ENCODE assay signal across 20 cellular contexts in the genomic region with DNA sequence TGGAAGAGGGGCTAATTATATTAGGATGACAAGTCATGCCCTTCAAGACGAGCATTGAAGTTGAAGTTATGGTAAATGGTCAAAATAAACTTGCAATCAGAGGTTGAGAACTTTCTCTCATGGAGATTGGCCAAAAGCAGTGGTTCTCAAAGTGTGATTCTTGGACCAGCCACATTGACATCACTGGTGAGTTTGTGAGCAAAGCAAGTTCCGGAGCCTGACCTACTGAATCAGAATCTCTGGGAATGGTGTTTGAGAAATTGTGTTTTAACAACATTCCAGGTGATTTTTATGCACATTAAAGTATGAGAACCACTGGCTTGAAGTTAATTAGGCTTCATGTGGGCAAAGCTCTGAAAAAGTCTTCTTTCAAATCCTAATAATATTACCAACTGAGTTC.
DNase-seq lines count a peak whose midpoint lies in the region; ATAC-seq, FAIRE-seq and TF ChIP-seq lines count a peak whose summit lies in the region.
"Had no signal": no experiment of that assay in that cellular context is flagged by ENCODE, and none has a peak within 500 bp of the region (broad histone marks: within the 10 kb centered on the region; RNA-seq: fewer than 3 reads in every experiment).

No MANE protein-coding gene starts in this region.

- POLR2A ChIA-PET in HepG2 (lab: Yijun Ruan, JAX) (no interaction called here), A673 (lab: Charles Lee; ENCODE audit: low non-redundant PET) (no interaction called here)

- in situ Hi-C loops in HepG2 (cut with HindIII; ENCODE audit: extremely low pct_ligation_motif_present, low pct_unique_long_range_greater_than_20kb) = no loop called here

- H3K4me1 ChIP-seq in right lobe of liver (peaks cover 0 to 47% (median 16%) of the 10 kb centered on the region in 4 donors), HepG2 (ENCODE audit: insufficient read depth, low read length) (no peaks in the 10 kb centered on the region), neural progenitor cell (peaks cover 13% of the 10 kb centered on the region), A673 (ENCODE audit: insufficient read depth, low read length, poor library complexity, severe bottlenecking) (peaks cover 12% of the 10 kb centered on the region)
- H3K4me1 ChIP-seq: Caco-2 had no signal

- H3K36me3 Mint-ChIP-seq in neural progenitor cell = no peaks in the 10 kb centered on the region

- H3K27ac Mint-ChIP-seq in neural progenitor cell = peak overlapping the region; percentile 32
- H3K27ac Mint-ChIP-seq: B cell had no signal

- FAIRE-seq in HepG2 (lab: Jason Lieb, UNC) = no peak
- FAIRE-seq: GM19239 had no signal

- H3K4me3 ChIP-seq in right lobe of liver (no peak overlapping the region), HepG2 (replicated peaks in 1 of 3; ENCODE audit: insufficient read depth in 1 of 3, low read depth in 2 of 3, low read length in 3 of 3) (no peak overlapping the region), fibroblast of the aortic adventitia (ENCODE audit: low read depth, low read length) (no peak overlapping the region), neural progenitor cell (no peak overlapping the region), A673 (ENCODE audit: low read depth, low read length, poor library complexity, severe bottlenecking) (no peak overlapping the region)

- H3K4me3 Mint-ChIP-seq in neural progenitor cell = no peak overlapping the region
- H3K4me3 Mint-ChIP-seq: B cell had no signal

- H3K79me2 ChIP-seq in HepG2 (ENCODE audit: insufficient read depth, low read length) (no peaks in the 10 kb centered on the region), neural progenitor cell (ENCODE audit: low read depth) (no peaks in the 10 kb centered on the region)

- H2AFZ ChIP-seq in HepG2 (ENCODE audit: low read length) (no peak overlapping the region), neural progenitor cell (replicated peaks) (no peak overlapping the region)

- no peak overlapping the region for H3K4me2 ChIP-seq in HepG2 (ENCODE audit: low read depth, low read length)
- no peak overlapping the region for H3K4me2 ChIP-seq in neural progenitor cell

- 33% methylated on average over 2 of the region's 2 CpGs for WGBS in right lobe of liver (ENCODE audit: insufficient coverage, low coverage, low lambda C conversion rate, missing lambda C conversion rate)
- 38% methylated on average over 2 of the region's 2 CpGs for WGBS in HepG2 (ENCODE audit: low lambda C conversion rate)

- H3K27ac ChIP-seq in right lobe of liver (peak overlapping the region; percentile 1 to 73 (median 45)), HepG2 (ENCODE audit: extremely low read length, insufficient read depth, low read length) (no peak overlapping the region), neural progenitor cell (no peak overlapping the region), A673 (ENCODE audit: low read depth, low read length, poor library complexity, severe bottlenecking) (no peak overlapping the region)
- H3K27ac ChIP-seq: 22Rv1 had no signal

- no peaks in the 10 kb centered on the region for H4K20me1 ChIP-seq in HepG2 (ENCODE audit: insufficient read depth, low read length)
- H4K20me1 ChIP-seq in neural progenitor cell (ENCODE audit: low read depth) = no peaks in the 10 kb centered on the region

- no peak for TF ChIP-seq RAD21 in HepG2 (CRISPR knock-in tag; IDR thresholded peaks at IDR 0.05)

- ATAC-seq in right lobe of liver = peak in 3 of 4 donors; percentile 14 to 65 (median 24)
- no peak for ATAC-seq in HepG2
- ATAC-seq in GM18873 (IDR thresholded peaks at IDR 0.05; ENCODE audit: low FRiP score, unreplicated experiment) = no peak

- H3K36me3 ChIP-seq in right lobe of liver = no peaks in the 10 kb centered on the region
- no peaks in the 10 kb centered on the region for H3K36me3 ChIP-seq in HepG2 (replicated peaks in 1 of 2; ENCODE audit: control insufficient read depth in 1 of 2, insufficient read depth in 2 of 2, low read length in 2 of 2)
- no peaks in the 10 kb centered on the region for H3K36me3 ChIP-seq in neural progenitor cell
- H3K36me3 ChIP-seq in A673 (ENCODE audit: insufficient read depth, low read length, poor library complexity, severe bottlenecking) = no peaks in the 10 kb centered on the region

- H3K4me1 Mint-ChIP-seq in neural progenitor cell = peaks cover 70% of the 10 kb centered on the region
- H3K4me1 Mint-ChIP-seq: B cell had no signal

- CTCF ChIA-PET in HepG2 (lab: Yijun Ruan, JAX; ENCODE audit: low intra/inter-chr PET ratio, low total read pairs) (no interaction called here), A673 (lab: Charles Lee) (no interaction called here)

- no peaks in the 10 kb centered on the region for H3K9me3 ChIP-seq in right lobe of liver
- H3K9me3 ChIP-seq in HepG2 (ENCODE audit: low read length) = no peaks in the 10 kb centered on the region
- H3K9me3 ChIP-seq in neural progenitor cell (ENCODE audit: low read depth) = no peaks in the 10 kb centered on the region
- no peaks in the 10 kb centered on the region for H3K9me3 ChIP-seq in A673 (ENCODE audit: low read depth, low read length, poor library complexity, severe bottlenecking)
- H3K9me3 ChIP-seq: Caco-2 had no signal

- BruUV-seq in HepG2 (replicated peaks; lab: Mats Ljungman, UMichigan) (no TSS peak), A673 (replicated peaks; lab: Mats Ljungman, UMichigan) (no TSS peak)

- TF ChIP-seq EP300 in HepG2 (IDR thresholded peaks at IDR 0.05; ENCODE audit: low read depth in 2 of 2, low read length in 2 of 2) = no peak
- no peak for TF ChIP-seq EP300 in HepG2 (CRISPR knock-in tag; IDR thresholded peaks at IDR 0.05; ENCODE audit: borderline replicate concordance)

- TF ChIP-seq POLR2A in right lobe of liver (IDR thresholded peaks at IDR 0.05) (no peak), HepG2 (IDR thresholded peaks at IDR 0.05; ENCODE audit: insufficient read depth in 1 of 2, low read depth in 2 of 2, low read length in 2 of 2) (no peak)

- H3K9ac ChIP-seq in HepG2 (ENCODE audit: insufficient read depth, low read depth, low read length) = no peak overlapping the region
- no peak overlapping the region for H3K9ac ChIP-seq in neural progenitor cell

- H3K27me3 ChIP-seq in right lobe of liver = no peaks in the 10 kb centered on the region
- no peaks in the 10 kb centered on the region for H3K27me3 ChIP-seq in HepG2 (ENCODE audit: control insufficient read depth in 1 of 2, insufficient read depth in 2 of 2, low read length in 2 of 2)
- H3K27me3 ChIP-seq in neural progenitor cell = no peaks in the 10 kb centered on the region
- no peaks in the 10 kb centered on the region for H3K27me3 ChIP-seq in A673 (replicated peaks; ENCODE audit: insufficient read depth, low read depth, low read length, poor library complexity)

- DNase-seq in right lobe of liver = no peak
- no peak for DNase-seq in HepG2 (ENCODE audit: low spot score)
- DNase-seq in fibroblast of the aortic adventitia (ENCODE audit: low read depth) = peak; percentile 4
- DNase-seq in neural progenitor cell (ENCODE audit: low spot score) = no peak
- no peak for DNase-seq in germinal center (ENCODE audit: low spot score)
- no peak for DNase-seq in A673 (ENCODE audit: low spot score)
- DNase-seq in NCI-H2029 treated with DMSO at 0.1 percent for 48 hours (lab: John Stamatoyannopoulos, UW) = no peak
- DNase-seq: Caco-2, DMS153, GDM1, HCEC 1CT, MM.1S, NCI-H1092, NCI-H1436 treated with DMSO at 0.1 percent for 48 hours, NCI-H2029, NCI-H2171 had no signal

- TF ChIP-seq CTCF in right lobe of liver (IDR thresholded peaks at IDR 0.05) (no peak), HepG2 (CRISPR knock-in tag; IDR thresholded peaks at IDR 0.05) (no peak), fibroblast of the aortic adventitia (IDR thresholded peaks at IDR 0.05; ENCODE audit: insufficient read depth, low read length) (no peak), neural progenitor cell (IDR thresholded peaks at IDR 0.05) (no peak), A673 (conservative IDR thresholded peaks at IDR 0.05; ENCODE audit: low read depth, low read length) (no peak)

- H3K27me3 Mint-ChIP-seq in neural progenitor cell (ENCODE audit: insufficient read depth, low read depth) = peaks cover 2% of the 10 kb centered on the region

- H3F3A ChIP-seq in neural progenitor cell (ENCODE audit: low read depth) = no peaks in the 10 kb centered on the region

- intact Hi-C loops in right lobe of liver (cut with DNase I) (no loop called here), HepG2 (cut with micrococcal nuclease; ENCODE audit: unreplicated experiment) (no loop called here), A673 (cut with micrococcal nuclease; ENCODE audit: unreplicated experiment) (no loop called here)

- no peaks in the 10 kb centered on the region for H3K9me3 Mint-ChIP-seq in neural progenitor cell

TF ChIP-seq in HepG2, 621 proteins besides CTCF, POLR2A, EP300 and RAD21:
- no peak for TF ChIP-seq POGZ (CRISPR knock-in tag; IDR thresholded peaks at IDR 0.05)
- TF ChIP-seq ZHX1 (CRISPR knock-in tag; IDR thresholded peaks at IDR 0.05; ENCODE audit: low read depth) = no peak
- TF ChIP-seq ZSCAN25 (CRISPR knock-in tag; IDR thresholded peaks at IDR 0.05) = no peak
- TF ChIP-seq ZSCAN30 (CRISPR knock-in tag; IDR thresholded peaks at IDR 0.05) = no peak
- no peak for TF ChIP-seq PAWR (CRISPR knock-in tag; IDR thresholded peaks at IDR 0.05; ENCODE audit: borderline replicate concordance)
- TF ChIP-seq ZNF468 (CRISPR knock-in tag; IDR thresholded peaks at IDR 0.05) = no peak
- TF ChIP-seq HMGA1 (CRISPR knock-in tag; conservative IDR thresholded peaks at IDR 0.05) = no peak
- TF ChIP-seq ZBTB7A (CRISPR knock-in tag; IDR thresholded peaks at IDR 0.05) = no peak
- TF ChIP-seq ZFYVE20 (CRISPR knock-in tag; IDR thresholded peaks at IDR 0.05; ENCODE audit: borderline replicate concordance, low read depth) = no peak
- no peak for TF ChIP-seq MTF1 (CRISPR knock-in tag; IDR thresholded peaks at IDR 0.05)

Comparison
In these comparisons a context has a peak if more than half of its experiments do, and no peak if none do; other contexts are left out.
1. ATAC-seq: peak in right lobe of liver (3 of 4); none in HepG2 (single experiment) and GM18873 (single experiment).
2. H3K27ac ChIP-seq: peak in right lobe of liver (3 of 3); none in HepG2 (single experiment), neural progenitor cell (single experiment) and A673 (single experiment).